10 cellular contexts compared by ENCODE assay signal in the genomic region with DNA sequence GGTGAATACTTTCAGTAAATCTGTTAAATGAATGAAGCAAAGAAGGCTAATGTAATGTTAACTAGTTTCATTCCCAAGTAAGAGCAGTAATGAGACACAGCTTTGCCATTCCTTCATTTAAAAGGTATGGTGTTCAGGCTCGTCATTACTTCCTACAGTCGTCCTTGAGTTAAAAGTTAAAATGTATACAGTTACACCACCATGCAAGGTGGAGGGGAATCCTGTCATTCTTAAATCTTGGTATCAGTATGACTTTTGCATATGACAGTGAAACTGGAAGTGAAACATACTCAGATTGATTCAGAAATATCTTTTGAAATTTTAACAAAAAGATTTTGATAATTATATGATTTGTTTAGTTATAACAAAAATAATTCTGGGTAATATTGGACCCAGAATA.
DNase-seq lines count a peak whose midpoint lies in the region; ATAC-seq and TF ChIP-seq lines count a peak whose summit lies in the region.
"Had no signal": no experiment of that assay in that cellular context is flagged by ENCODE, and none has a peak within 500 bp of the region (broad histone marks: within the 10 kb centered on the region; RNA-seq: fewer than 3 reads in every experiment).

No MANE protein-coding gene starts in this region.

- DNase-seq in GM10248 (ENCODE audit: extremely low spot score) (peak; percentile 25), DMS79 treated with DMSO at 0.1 percent for 48 hours (lab: John Stamatoyannopoulos, UW) (no peak), NCI-H526 treated with DMSO at 0.1 percent for 48 hours (lab: John Stamatoyannopoulos, UW) (no peak), epidermal melanocyte (ENCODE audit: insufficient read length, low spot score) (no peak), NCI-H146 treated with DMSO at 0.1 percent for 48 hours (lab: John Stamatoyannopoulos, UW; ENCODE audit: unreplicated experiment) (no peak)
- DNase-seq: HFFc6, mesenchymal stem cell had no signal

- no peak for TF ChIP-seq CTCF in GM10248 (IDR thresholded peaks at IDR 0.05; ENCODE audit: control extremely low read depth, extremely low read depth, low read depth, missing control alignments)

- ATAC-seq in GM19023 (IDR thresholded peaks at IDR 0.05; ENCODE audit: unreplicated experiment) (peak; percentile 97), HG02588 (IDR thresholded peaks at IDR 0.05; ENCODE audit: unreplicated experiment) (peak; percentile 99), HG03378 (IDR thresholded peaks at IDR 0.05; ENCODE audit: unreplicated experiment) (peak; percentile 91)

- POLR2A ChIA-PET in GM10248 (lab: Yijun Ruan, JAX) = no interaction called here

- CTCF ChIA-PET in GM10248 (lab: Yijun Ruan, JAX) = no interaction called here
